In genomic region chr2:39545957-39546356, GRCh38 we compare ENCODE assay signal across 25 cellular contexts.
DNase-seq lines count a peak whose midpoint lies in the region; ATAC-seq and TF ChIP-seq lines count a peak whose summit lies in the region.
"Had no signal": no experiment of that assay in that cellular context is flagged by ENCODE, and none has a peak within 500 bp of the region (broad histone marks: within the 10 kb centered on the region; RNA-seq: fewer than 3 reads in every experiment).

No MANE protein-coding gene starts in this region.

- H3K4me3 ChIP-seq in mucosa of descending colon (no peak overlapping the region), right cardiac atrium (ENCODE audit: low read length) (no peak overlapping the region)
- H3K4me3 ChIP-seq: BLaER1 treated with 17β-estradiol and CSF1 and Interleukin-3, amounts not matched to agents 10 nM and 100 nM; GM23338; HAP-1 had no signal

- peak; percentile 38 for ATAC-seq in GM18520 (IDR thresholded peaks at IDR 0.05; ENCODE audit: unreplicated experiment)
- peak; percentile 41 for ATAC-seq in mucosa of descending colon
- no peak for ATAC-seq in right cardiac atrium
- ATAC-seq in left colon: no peak
- ATAC-seq: GM23338 had no signal

- TF ChIP-seq CTCF in VCaP (conservative IDR thresholded peaks at IDR 0.05) (no peak), mucosa of descending colon (IDR thresholded peaks at IDR 0.05) (no peak)

- H3K27ac ChIP-seq in VCaP (peak overlapping the region; percentile 37), right cardiac atrium (ENCODE audit: low read length) (no peak overlapping the region)
- H3K27ac ChIP-seq: BLaER1 treated with 17β-estradiol and CSF1 and Interleukin-3, amounts not matched to agents 10 nM and 100 nM; KMS-11 had no signal

- H3K9me3 ChIP-seq in mucosa of descending colon (no peaks in the 10 kb centered on the region), right cardiac atrium (ENCODE audit: control insufficient read depth, low read length) (no peaks in the 10 kb centered on the region)
- H3K9me3 ChIP-seq: HAP-1 had no signal

- TF ChIP-seq POLR2A in erythroblast (IDR thresholded peaks at IDR 0.05; ENCODE audit: low read length): no peak

- WGBS in right cardiac atrium: 78% methylated on average over 5 of the region's 5 CpGs

- H3K36me3 ChIP-seq in mucosa of descending colon (ENCODE audit: low read depth): no peaks in the 10 kb centered on the region
- H3K36me3 ChIP-seq: BLaER1 treated with 17β-estradiol and CSF1 and Interleukin-3, amounts not matched to agents 10 nM and 100 nM; HAP-1 had no signal

- intact Hi-C loops in mucosa of descending colon (cut with DNase I, micrococcal nuclease) (no loop called here), right cardiac atrium (cut with DNase I) (no loop called here), left colon (cut with DNase I, micrococcal nuclease) (no loop called here)

- H3K27me3 ChIP-seq in right cardiac atrium (ENCODE audit: control insufficient read depth, insufficient read depth): no peaks in the 10 kb centered on the region
- H3K27me3 ChIP-seq: BLaER1 treated with 17β-estradiol and CSF1 and Interleukin-3, amounts not matched to agents 10 nM and 100 nM had no signal

- DNase-seq in M059J (ENCODE audit: low read depth) (peak; percentile 23), mucosa of descending colon (no peak), right cardiac atrium (no peak), NCI-H2107 treated with DMSO at 0.1 percent for 48 hours (lab: John Stamatoyannopoulos, UW; ENCODE audit: unreplicated experiment) (no peak), left colon (no peak), erythroblast (lab: John Stamatoyannopoulos, UW) (no peak)
- DNase-seq: AML-193; CD4-positive, alpha-beta T cell; HFFc6; NCI-H1092; NCI-H1417 treated with DMSO at 0.1 percent for 48 hours; NCI-H187; NCI-H2081 treated with DMSO at 0.1 percent for 48 hours; NCI-H2171 treated with DMSO at 0.1 percent for 48 hours; NCI-H524; NCI-H748 treated with DMSO at 0.1 percent for 48 hours; RPMI8226; SHP77 treated with DMSO at 0.1 percent for 48 hours; T-helper 1 cell had no signal

- peaks cover 7% of the 10 kb centered on the region for H3K4me1 ChIP-seq in mucosa of descending colon (ENCODE audit: low read depth)
- peaks cover 5% of the 10 kb centered on the region for H3K4me1 ChIP-seq in right cardiac atrium (ENCODE audit: control insufficient read depth, insufficient read depth, low read length)
- H3K4me1 ChIP-seq: BLaER1 treated with 17β-estradiol and CSF1 and Interleukin-3, amounts not matched to agents 10 nM and 100 nM had no signal

Comparison
In these comparisons a context has a peak if more than half of its experiments do, and no peak if none do; other contexts are left out.
1. ATAC-seq: peak in GM18520 (single experiment) and mucosa of descending colon (single experiment); none in right cardiac atrium (0 of 2) and left colon (single experiment).